In genomic region chr5:149406203-149406978, GRCh38 we compare ENCODE assay signal across 1 cellular context.
TF ChIP-seq lines count a peak whose summit lies in the region.

No MANE protein-coding gene starts in this region.

TF ChIP-seq in K562, 482 proteins besides CTCF, POLR2A, EP300 and RAD21 (continued from another document):
- TF ChIP-seq FOXK2 (conservative IDR thresholded peaks at IDR 0.05 in 1 of 2, IDR thresholded peaks at IDR 0.05 in 1 of 2; ENCODE audit: low read depth in 2 of 2) (no peak), RAD51 (IDR thresholded peaks at IDR 0.05; ENCODE audit: borderline replicate concordance, low read depth) (0 out of 2 replicates have a peak, but pooled peaks have one; percentile 36), NR2F6 (CRISPR knock-in tag; IDR thresholded peaks at IDR 0.05) (no peak)
TF ChIP-seq in K562: peak in this region for 5.
